21 cellular contexts compared by ENCODE assay signal in genomic region chr6:169866668-169867521, GRCh38.
A peak's percentile ranks its signal among the peaks of the same experiment; 100 is the strongest.
DNase-seq lines count a peak whose midpoint lies in the region; ATAC-seq and TF ChIP-seq lines count a peak whose summit lies in the region.
"Had no signal": no experiment of that assay in that cellular context is flagged by ENCODE, and none has a peak within 500 bp of the region (broad histone marks: within the 10 kb centered on the region; RNA-seq: fewer than 3 reads in every experiment).

No MANE protein-coding gene starts in this region.

- ATAC-seq in Right ventricle myocardium superior (ENCODE audit: poor library complexity) (no peak), heart right ventricle (no peak), naive B cell (ENCODE audit: low read depth in 2 of 2) (no peak), foreskin keratinocyte (no peak), GM18873 (IDR thresholded peaks at IDR 0.05; ENCODE audit: low FRiP score, unreplicated experiment) (no peak)

- peak overlapping the region in 4 of 6 donors; percentile 10 to 76 (median 54) for H3K27ac Mint-ChIP-seq in naive B cell
- no peak overlapping the region for H3K27ac Mint-ChIP-seq in type B pancreatic cell
- H3K27ac Mint-ChIP-seq: B cell, HFFc6 had no signal

- no peak overlapping the region for H2AFZ ChIP-seq in MM.1S (ENCODE audit: low read length)
- H2AFZ ChIP-seq: PC-9 had no signal

- intact Hi-C loops in Right ventricle myocardium superior (cut with DNase I), result no loop called here
- intact Hi-C loops in heart right ventricle (cut with DNase I), result no loop called here

- H3K9ac ChIP-seq in MM.1S (ENCODE audit: low read length), result no peak overlapping the region

- H3K4me1 Mint-ChIP-seq in naive B cell (peaks cover 9 to 51% (median 11%) of the 10 kb centered on the region in 3 donors), type B pancreatic cell (ENCODE audit: unreplicated experiment) (no peaks in the 10 kb centered on the region)
- H3K4me1 Mint-ChIP-seq: B cell had no signal

- H3K27ac ChIP-seq in heart right ventricle (no peak overlapping the region), MM.1S (ENCODE audit: low read length) (no peak overlapping the region), foreskin keratinocyte (no peak overlapping the region)
- H3K27ac ChIP-seq: PC-9, RWPE1 had no signal

- no peaks in the 10 kb centered on the region for H4K20me1 ChIP-seq in MM.1S (ENCODE audit: insufficient read depth, low read length)

- WGBS in heart right ventricle, 2 donors, result 84 to 85% methylated on average over 18 of the region's 18 CpGs

- no peak for TF ChIP-seq CTCF in heart right ventricle (IDR thresholded peaks at IDR 0.05)
- no peak for TF ChIP-seq CTCF in type B pancreatic cell (conservative IDR thresholded peaks at IDR 0.05)
- TF ChIP-seq CTCF in MM.1S (IDR thresholded peaks at IDR 0.05; ENCODE audit: low read length), result no peak
- no peak for TF ChIP-seq CTCF in foreskin keratinocyte (conservative IDR thresholded peaks at IDR 0.05)

- H3K27me3 Mint-ChIP-seq in naive B cell (peaks cover 0 to 7% (median 0%) of the 10 kb centered on the region in 3 donors), type B pancreatic cell (peaks cover 8% of the 10 kb centered on the region)
- H3K27me3 Mint-ChIP-seq: CD4-positive, alpha-beta memory T cell had no signal

- H3K9me3 Mint-ChIP-seq in naive B cell, result peaks cover 0 to 4% (median 0%) of the 10 kb centered on the region in 7 donors
- H3K9me3 Mint-ChIP-seq in type B pancreatic cell, result peaks cover 3% of the 10 kb centered on the region
- H3K9me3 Mint-ChIP-seq: CD4-positive, alpha-beta memory T cell had no signal

- no peaks in the 10 kb centered on the region for H3F3A ChIP-seq in MM.1S (ENCODE audit: insufficient read depth, low read length)

- H3K4me2 ChIP-seq in MM.1S (ENCODE audit: low read depth, low read length), result no peak overlapping the region
- H3K4me2 ChIP-seq: PC-9 had no signal

- H3K4me1 ChIP-seq in heart right ventricle, result peaks cover 0 to 19% (median 4%) of the 10 kb centered on the region in 9 donors
- H3K4me1 ChIP-seq in MM.1S (ENCODE audit: low read length), result no peaks in the 10 kb centered on the region
- no peaks in the 10 kb centered on the region for H3K4me1 ChIP-seq in foreskin keratinocyte

- H3K36me3 ChIP-seq in heart right ventricle (no peaks in the 10 kb centered on the region), MM.1S (replicated peaks; ENCODE audit: insufficient read depth, low read length) (no peaks in the 10 kb centered on the region)

- no peak overlapping the region for H3K4me3 ChIP-seq in heart right ventricle
- H3K4me3 ChIP-seq in MM.1S (ENCODE audit: low read length), result no peak overlapping the region
- H3K4me3 ChIP-seq: PC-9 had no signal

- H3K9me3 ChIP-seq in heart right ventricle (peaks cover 0 to 5% (median 0%) of the 10 kb centered on the region in 11 donors), MM.1S (replicated peaks; ENCODE audit: insufficient read depth, low read length) (no peaks in the 10 kb centered on the region)

- H3K79me2 ChIP-seq in MM.1S (ENCODE audit: low read length), result no peaks in the 10 kb centered on the region

- no peaks in the 10 kb centered on the region for H3K9me2 ChIP-seq in MM.1S (replicated peaks; ENCODE audit: insufficient read depth, low read length)

- H3K27me3 ChIP-seq in heart right ventricle (no peaks in the 10 kb centered on the region), MM.1S (replicated peaks; ENCODE audit: insufficient read depth, low read length) (no peaks in the 10 kb centered on the region), foreskin keratinocyte (no peaks in the 10 kb centered on the region)

- H3K4me3 Mint-ChIP-seq in naive B cell (no peak overlapping the region), type B pancreatic cell (no peak overlapping the region)
- H3K4me3 Mint-ChIP-seq: B cell, HFFc6 had no signal

- no peaks in the 10 kb centered on the region for H3K36me3 Mint-ChIP-seq in naive B cell
- H3K36me3 Mint-ChIP-seq in type B pancreatic cell, result no peaks in the 10 kb centered on the region
- H3K36me3 Mint-ChIP-seq: CD4-positive, alpha-beta memory T cell had no signal

- DNase-seq in Right ventricle myocardium superior, result peak; percentile 8
- no peak for DNase-seq in heart right ventricle
- DNase-seq in activated CD8-positive, alpha-beta memory T cell treated with anti-CD3 and anti-CD28 coated beads, Interleukin-2, amount 50 U/mL, for 48 hours, result peak; percentile 35
- no peak for DNase-seq in naive B cell
- peak; percentile 36 for DNase-seq in type B pancreatic cell (ENCODE audit: extremely low spot score, unreplicated experiment)
- DNase-seq in MM.1S, result no peak
- no peak for DNase-seq in foreskin keratinocyte
- DNase-seq: 8988T; CD4-positive, alpha-beta memory T cell; DMS53; HFFc6; KG1; MV-4-11; NCI-H1436; NCI-H1930; NCI-H226; NCI-H524; PC-9 had no signal

Comparison
In these comparisons a context has a peak if more than half of its experiments do, and no peak if none do; other contexts are left out.
1. DNase-seq: peak in Right ventricle myocardium superior (single experiment), activated CD8-positive, alpha-beta memory T cell treated with anti-CD3 and anti-CD28 coated beads, Interleukin-2, amount 50 U/mL, for 48 hours (single experiment) and type B pancreatic cell (single experiment); none in heart right ventricle (0 of 2), naive B cell (single experiment), MM.1S (single experiment) and foreskin keratinocyte (0 of 2).